ENCODE assay signal across 19 cellular contexts in the genomic region with DNA sequence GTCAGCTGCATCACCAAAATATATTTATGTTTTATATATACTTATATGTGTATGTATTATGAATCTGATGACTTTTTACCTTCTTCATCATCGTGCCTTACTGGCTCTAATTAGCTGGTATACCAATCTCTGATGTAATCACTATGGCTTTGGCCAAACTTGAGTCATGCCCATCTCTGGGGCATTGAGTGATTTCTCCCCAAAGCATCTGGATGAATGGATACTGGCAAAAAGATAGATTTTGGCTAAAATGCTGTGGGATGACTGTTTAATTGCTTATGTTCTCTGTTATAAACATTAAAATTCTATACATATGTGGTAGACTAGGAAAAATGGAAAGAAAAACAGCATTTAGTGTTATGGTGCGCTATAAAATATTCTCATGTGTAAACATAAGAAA. TPM values are rescaled to one million over a fixed set of nuclear protein-coding genes. Genes with fewer than 3 reads are reported as not detected.
DNase-seq lines count a peak whose midpoint lies in the region; ATAC-seq, FAIRE-seq and TF ChIP-seq lines count a peak whose summit lies in the region.
"Had no signal": no experiment of that assay in that cellular context is flagged by ENCODE, and none has a peak within 500 bp of the region (broad histone marks: within the 10 kb centered on the region; RNA-seq: fewer than 3 reads in every experiment).

No MANE protein-coding gene starts in this region.

- no peak overlapping the region for H2BK5ac ChIP-seq in mesenchymal stem cell (ENCODE audit: low read depth, low read length, poor library complexity, severe bottlenecking)

- no peak overlapping the region for H3K4ac ChIP-seq in mesenchymal stem cell (ENCODE audit: low read depth in 1 of 2, low read length in 2 of 2)

- H4K20me1 ChIP-seq in OCI-LY7 (ENCODE audit: insufficient read depth, low read length), result no peaks in the 10 kb centered on the region

- no peaks in the 10 kb centered on the region for H3K9me2 ChIP-seq in OCI-LY7 (ENCODE audit: insufficient read depth, low read length)

- H3K14ac ChIP-seq in mesenchymal stem cell (ENCODE audit: low read length in 2 of 2), result no peak overlapping the region

- peaks cover 0 to 6% of the 10 kb centered on the region in 2 experiments for H3K27me3 ChIP-seq in mesenchymal stem cell (ENCODE audit: control insufficient read depth in 1 of 2, insufficient read depth in 1 of 2, low read length in 2 of 2)
- no peaks in the 10 kb centered on the region for H3K27me3 ChIP-seq in pancreas

- H3K4me3 ChIP-seq in AG10803 (ENCODE audit: low read length) (no peak overlapping the region), SK-N-MC (no peak overlapping the region), mesenchymal stem cell (ENCODE audit: insufficient read depth in 1 of 2, low read depth in 1 of 2, low read length in 2 of 2) (no peak overlapping the region), OCI-LY7 (ENCODE audit: low read depth, low read length, poor library complexity, severe bottlenecking) (no peak overlapping the region), pancreas (no peak overlapping the region)

- no peaks in the 10 kb centered on the region for H3K79me2 ChIP-seq in OCI-LY7 (ENCODE audit: insufficient read depth, low read depth, low read length)

- no peak overlapping the region for H2AK5ac ChIP-seq in mesenchymal stem cell (ENCODE audit: low read length, severe bottlenecking)

- H2BK120ac ChIP-seq in mesenchymal stem cell (ENCODE audit: low read depth, low read length), result no peak overlapping the region

- intact Hi-C loops in OCI-LY7 (cut with micrococcal nuclease; ENCODE audit: unreplicated experiment), result no loop called here
- intact Hi-C loops in pancreas (cut with DNase I), result no loop called here

- H3K27ac ChIP-seq in SK-N-MC (peak overlapping the region; percentile 20; the same call in 1 of the 2 replicates), mesenchymal stem cell (ENCODE audit: low read length, poor library complexity, severe bottlenecking) (no peak overlapping the region), OCI-LY7 (ENCODE audit: low read depth, low read length, poor library complexity, severe bottlenecking) (no peak overlapping the region), pancreas (no peak overlapping the region)
- H3K27ac ChIP-seq: C4-2B, HL-60 had no signal

- TF ChIP-seq CTCF in AG10803 (conservative IDR thresholded peaks at IDR 0.05; ENCODE audit: low read length) (no peak), OCI-LY7 (conservative IDR thresholded peaks at IDR 0.05; ENCODE audit: low read length) (no peak), pancreas (IDR thresholded peaks at IDR 0.05) (no peak)

- H2AFZ ChIP-seq in mesenchymal stem cell (ENCODE audit: low read depth, low read length) (no peak overlapping the region), OCI-LY7 (ENCODE audit: low read length) (no peak overlapping the region)

- POLR2A ChIA-PET in OCI-LY7 (lab: Charles Lee), result no interaction called here

- H4K8ac ChIP-seq in mesenchymal stem cell (ENCODE audit: low read length), result no peak overlapping the region

- CTCF ChIA-PET in OCI-LY7 (lab: Charles Lee; ENCODE audit: unreplicated experiment), result no interaction called here

- H3K79me1 ChIP-seq in mesenchymal stem cell (replicated peaks; ENCODE audit: low read length, poor library complexity, severe bottlenecking), result no peaks in the 10 kb centered on the region

- DNase-seq in AG10803 (ENCODE audit: low read depth) (peak; percentile 64), HS-5 (ENCODE audit: low read depth) (peak; percentile 68), SK-N-MC (ENCODE audit: low read depth, low spot score) (no peak), mesenchymal stem cell (no peak), OCI-LY7 (ENCODE audit: low spot score) (no peak), pancreas (no peak), Kasumi-1 (lab: John Stamatoyannopoulos, UW) (no peak), CD1c-positive myeloid dendritic cell (ENCODE audit: extremely low spot score) (no peak)
- DNase-seq: COR-L47, GOT3, NCI-H1105, NCI-H1694, NCI-H2107, NCI-H2227 treated with DMSO at 0.1 percent for 48 hours, NCI-H524 treated with DMSO at 0.1 percent for 48 hours, SHP77 treated with DMSO at 0.1 percent for 48 hours had no signal

- H2BK12ac ChIP-seq in mesenchymal stem cell (ENCODE audit: low read length in 2 of 2), result no peak overlapping the region

- WGBS in mesenchymal stem cell, result no CpG with 5 or more reads among the region's 2 CpGs
- WGBS in pancreas, 2 donors, result 95 to 99% methylated on average over 2 of the region's 2 CpGs

- no peaks in the 10 kb centered on the region for H3K4me1 ChIP-seq in mesenchymal stem cell (ENCODE audit: control insufficient read depth, insufficient read depth, low read depth, low read length)
- no peaks in the 10 kb centered on the region for H3K4me1 ChIP-seq in OCI-LY7 (ENCODE audit: insufficient read depth, low read length, poor library complexity, severe bottlenecking)
- no peaks in the 10 kb centered on the region for H3K4me1 ChIP-seq in pancreas

- peaks cover 3% of the 10 kb centered on the region; the same call in 1 of the 2 replicates for H3K36me3 ChIP-seq in SK-N-MC (ENCODE audit: insufficient read depth, low read length)
- no peaks in the 10 kb centered on the region for H3K36me3 ChIP-seq in mesenchymal stem cell (ENCODE audit: control insufficient read depth in 1 of 2, insufficient read depth in 2 of 2, low read depth in 1 of 2, low read length in 2 of 2)
- no peaks in the 10 kb centered on the region for H3K36me3 ChIP-seq in OCI-LY7 (ENCODE audit: insufficient read depth, low read length)
- H3K36me3 ChIP-seq in pancreas, result no peaks in the 10 kb centered on the region

- ATAC-seq in pancreas, result no peak

- H3K4me2 ChIP-seq in mesenchymal stem cell (ENCODE audit: low read length, poor library complexity, severe bottlenecking) (no peak overlapping the region), OCI-LY7 (ENCODE audit: low read length) (no peak overlapping the region)

- H3K18ac ChIP-seq in mesenchymal stem cell (ENCODE audit: low read depth in 1 of 2, low read length in 2 of 2), result no peak overlapping the region

- no peak for FAIRE-seq in pancreas (lab: Jason Lieb, UNC)
- FAIRE-seq: A204.1 had no signal

- H2BK15ac ChIP-seq in mesenchymal stem cell (ENCODE audit: low read depth, poor library complexity, severe bottlenecking), result no peak overlapping the region

- BruUV-seq in OCI-LY7 (replicated peaks; lab: Mats Ljungman, UMichigan), result no TSS peak

- no peak overlapping the region for H3K23ac ChIP-seq in mesenchymal stem cell (ENCODE audit: low read length in 2 of 2)

- H3K9me3 ChIP-seq in SK-N-MC (ENCODE audit: low read depth, low read length), result no peaks in the 10 kb centered on the region
- no peaks in the 10 kb centered on the region for H3K9me3 ChIP-seq in mesenchymal stem cell (ENCODE audit: control insufficient read depth, low read length)
- H3K9me3 ChIP-seq in OCI-LY7 (ENCODE audit: low read length), result 0 out of 2 replicates have a peak, but pooled peaks cover 4% of the 10 kb centered on the region
- no peaks in the 10 kb centered on the region for H3K9me3 ChIP-seq in pancreas

- H3K9ac ChIP-seq in SK-N-MC (ENCODE audit: insufficient read length), result no peak overlapping the region
- H3K9ac ChIP-seq in mesenchymal stem cell (ENCODE audit: low read length), result peak overlapping the region; percentile 19

- no peak overlapping the region for H4K91ac ChIP-seq in mesenchymal stem cell (ENCODE audit: low read length)

RNA-seq across cellular contexts. Expression of a gene that starts 19.6 kb away (rescaled TPM):
- 2.0 TPM for polyA plus RNA-seq in mesenchymal stem cell (2013, experiment 1 of 2)
- 2.1 TPM for polyA plus RNA-seq in mesenchymal stem cell (2013, experiment 2 of 2)
- 46.6 and 55.6 TPM in 2 replicates for total RNA-seq in OCI-LY7 (2014; rRNA removed; shearing (Covaris generic))
- total RNA-seq in OCI-LY7 (2022) (71.0 and 81.2 TPM in 2 replicates), pancreas (10 to 100 TPM in 2 of 6 donors, 1 to 10 TPM in 4; 4.3 to 11.5 (median 8.4) TPM)
- 1 to 10 TPM; 7.4 to 8.1 TPM for polyA plus RNA-seq in pancreas

RNA-seq across cellular contexts. Expression of a gene that starts 29.6 kb away (rescaled TPM):
- 19.1 TPM for polyA plus RNA-seq in mesenchymal stem cell (2013, experiment 1 of 2)
- polyA plus RNA-seq in mesenchymal stem cell (2013, experiment 2 of 2), result 19.9 TPM
- total RNA-seq in OCI-LY7 (2014; rRNA removed; shearing (Covaris generic)), result 42.3 and 57.5 TPM in 2 replicates
- total RNA-seq in OCI-LY7 (2022), result 113 and 114 TPM in 2 replicates
- 10 to 100 TPM; 30.0 to 46.6 (median 38.1) TPM for total RNA-seq in pancreas
- polyA plus RNA-seq in pancreas, result 10 to 100 TPM; 13.9 to 23.4 TPM

Comparison
In these comparisons a context has a peak if more than half of its experiments do, and no peak if none do; other contexts are left out.
1. DNase-seq: peak in AG10803 (single experiment) and HS-5 (single experiment); none in SK-N-MC (single experiment), mesenchymal stem cell (single experiment), OCI-LY7 (single experiment), pancreas (0 of 6), Kasumi-1 (0 of 2) and CD1c-positive myeloid dendritic cell (single experiment).